20 cellular contexts compared by ENCODE assay signal in genomic region chr17:19304751-19305150, GRCh38. TPM values are rescaled to one million over a fixed set of nuclear protein-coding genes. Genes with fewer than 3 reads are reported as not detected.
DNase-seq lines count a peak whose midpoint lies in the region; ATAC-seq, FAIRE-seq and TF ChIP-seq lines count a peak whose summit lies in the region.
"Had no signal": no experiment of that assay in that cellular context is flagged by ENCODE, and none has a peak within 500 bp of the region (broad histone marks: within the 10 kb centered on the region; RNA-seq: fewer than 3 reads in every experiment).

No MANE protein-coding gene starts in this region.

- in situ Hi-C loops in IMR-90 (cut with MboI; ENCODE audit: low sequenced_read_pairs) = no loop called here

- H3K27ac ChIP-seq in IMR-90 (ENCODE audit: insufficient read depth, low read length) = no peak overlapping the region
- no peak overlapping the region for H3K27ac ChIP-seq in SU-DHL-6 (ENCODE audit: low read depth, low read length)
- peak overlapping the region in 2 of 3 donors; percentile 22 to 23 for H3K27ac ChIP-seq in right lobe of liver
- H3K27ac ChIP-seq in spleen = peak overlapping the region; percentile 13 to 82 (median 66)

- ATAC-seq in IMR-90 (ENCODE audit: low read depth) (no peak), right lobe of liver (no peak), HG03045 (IDR thresholded peaks at IDR 0.05; ENCODE audit: unreplicated experiment) (no peak)
- ATAC-seq: stimulated activated naive B cell treated with anti-CD40 and anti-IgM and Interleukin-4, amounts not matched to agents 10 μg/mL and 1 μg/mL and 100 μg/mL, for 72 hours; T-cell had no signal

- no peak for DNase-seq in IMR-90
- no peak for DNase-seq in right lobe of liver
- DNase-seq in spleen = peak; percentile 69
- DNase-seq in osteocyte (ENCODE audit: extremely low spot score, unreplicated experiment) = no peak
- DNase-seq in GM12892 (ENCODE audit: insufficient read length) = no peak
- DNase-seq in activated CD4-positive, alpha-beta T cell treated with anti-CD3 and anti-CD28 coated beads for 48 hours = no peak
- DNase-seq: cerebellar nuclear complex; GOT3; NCI-H1105 treated with DMSO at 0.1 percent for 48 hours; NCI-H510A treated with DMSO at 0.1 percent for 48 hours; stimulated activated naive B cell treated with anti-CD40 and anti-IgM and Interleukin-4, amounts not matched to agents 10 μg/mL and 1 μg/mL and 100 μg/mL, for 72 hours had no signal

- no peak overlapping the region for H3K4me3 Mint-ChIP-seq in osteocyte (ENCODE audit: unreplicated experiment)
- H3K4me3 Mint-ChIP-seq: activated CD4-positive, alpha-beta memory T cell treated with anti-CD3 and anti-CD28 coated beads, Interleukin-2, amount 10 ng/mL, durations not matched to agents 7 days and 5 days; mesothelial cell of epicardium; neural crest cell; T-cell; type B pancreatic cell had no signal

- no peak overlapping the region for H3K4me3 ChIP-seq in IMR-90 (ENCODE audit: insufficient read depth, low read depth, low read length)
- H3K4me3 ChIP-seq in SU-DHL-6 (ENCODE audit: insufficient read depth, low read length, poor library complexity, severe bottlenecking) = no peak overlapping the region
- H3K4me3 ChIP-seq in right lobe of liver = no peak overlapping the region
- H3K4me3 ChIP-seq in spleen = no peak overlapping the region

- dilution Hi-C loops in IMR-90 (cut with HindIII; ENCODE audit: low sequenced_read_pairs, unreplicated experiment) = no loop called here

- H3K4me1 ChIP-seq in IMR-90 (ENCODE audit: control insufficient read depth, insufficient read depth, low read length) (peaks cover 5% of the 10 kb centered on the region; the same call in 1 of the 2 replicates), right lobe of liver (peaks cover 0 to 14% (median 0%) of the 10 kb centered on the region in 4 donors), spleen (peaks cover 44 to 82% (median 63%) of the 10 kb centered on the region in 6 donors)

- POLR2A ChIA-PET in IMR-90 (lab: Charles Lee; ENCODE audit: unreplicated experiment) = no interaction called here

- H4K5ac ChIP-seq in IMR-90 (ENCODE audit: low read depth, low read length) = no peak overlapping the region

- peaks cover under 1% of the 10 kb centered on the region for H3K36me3 Mint-ChIP-seq in osteocyte (ENCODE audit: unreplicated experiment)
- H3K36me3 Mint-ChIP-seq: T-cell had no signal

- no peaks in the 10 kb centered on the region for H3K9me3 ChIP-seq in IMR-90 (ENCODE audit: control insufficient read depth, insufficient read depth, low read length)
- no peaks in the 10 kb centered on the region for H3K9me3 ChIP-seq in SU-DHL-6 (ENCODE audit: insufficient read depth, low read length)
- no peaks in the 10 kb centered on the region for H3K9me3 ChIP-seq in right lobe of liver
- H3K9me3 ChIP-seq in spleen = no peaks in the 10 kb centered on the region

- H4K20me1 ChIP-seq in IMR-90 (ENCODE audit: insufficient read depth, low read length) (peaks cover 32% of the 10 kb centered on the region), SU-DHL-6 (ENCODE audit: low read depth, low read length) (no peaks in the 10 kb centered on the region)

- H2AFZ ChIP-seq in IMR-90 (replicated peaks; ENCODE audit: low read length, poor library complexity) = peak overlapping the region; percentile 53
- no peak overlapping the region for H2AFZ ChIP-seq in SU-DHL-6 (ENCODE audit: low read depth, low read length, severe bottlenecking)

- H2BK5ac ChIP-seq in IMR-90 (ENCODE audit: low read depth, low read length, poor library complexity, severe bottlenecking) = no peak overlapping the region

- H3K79me1 ChIP-seq in IMR-90 (ENCODE audit: low read depth in 1 of 2, low read length in 2 of 2) = peaks cover 32 to 91% of the 10 kb centered on the region in 2 experiments

- H3K79me2 ChIP-seq in SU-DHL-6 (ENCODE audit: insufficient read depth, low read length) = no peaks in the 10 kb centered on the region

- 100% methylated on average over 2 of the region's 5 CpGs; no CpG with 5 or more reads in 1 of the 2 experiments for WGBS in IMR-90 (ENCODE audit: extremely low coverage in 2 of 2, insufficient read length in 1 of 2), 2 experiments
- 97% methylated on average over 4 of the region's 5 CpGs for WGBS in right lobe of liver (ENCODE audit: insufficient coverage, low coverage, low lambda C conversion rate, missing lambda C conversion rate)
- 82 to 93% (median 87%) methylated on average over 5 of the region's 5 CpGs for WGBS in spleen, 5 donors

- H3K27me3 ChIP-seq in IMR-90 (ENCODE audit: control insufficient read depth, insufficient read depth, low read length) = no peaks in the 10 kb centered on the region
- H3K27me3 ChIP-seq in SU-DHL-6 (ENCODE audit: low read length) = no peaks in the 10 kb centered on the region
- H3K27me3 ChIP-seq in right lobe of liver = no peaks in the 10 kb centered on the region
- H3K27me3 ChIP-seq in spleen (replicated peaks in 1 of 7) = peaks cover 0 to 39% (median 0%) of the 10 kb centered on the region in 7 donors

- H3K27ac Mint-ChIP-seq in osteocyte (ENCODE audit: unreplicated experiment) = no peak overlapping the region
- H3K27ac Mint-ChIP-seq: mesothelial cell of epicardium, T-cell, type B pancreatic cell had no signal

- H2AK5ac ChIP-seq in IMR-90 (ENCODE audit: low read depth, low read length) = peak overlapping the region; percentile 41; the same call in 1 of the 2 replicates

- CTCF ChIA-PET in IMR-90 (lab: Yijun Ruan, JAX) = no interaction called here

- peak overlapping the region; percentile 89 for H2AK9ac ChIP-seq in IMR-90 (replicated peaks; ENCODE audit: low read depth, low read length, poor library complexity)

- no peak overlapping the region for H3K9ac ChIP-seq in IMR-90 (ENCODE audit: low read depth, low read length)
- no peak overlapping the region for H3K9ac ChIP-seq in SU-DHL-6 (ENCODE audit: low read length)

- TF ChIP-seq POLR2A in IMR-90 (IDR thresholded peaks at IDR 0.05; ENCODE audit: low read depth, low read length) (no peak), right lobe of liver (IDR thresholded peaks at IDR 0.05) (no peak), spleen (IDR thresholded peaks at IDR 0.05) (no peak), GM12892 (IDR thresholded peaks at IDR 0.05; ENCODE audit: low read depth, low read length) (no peak)

- no peak overlapping the region for H3K56ac ChIP-seq in IMR-90 (ENCODE audit: extremely low read depth, insufficient read depth, low read length)

- H3K27me3 Mint-ChIP-seq in osteocyte (ENCODE audit: unreplicated experiment) = no peaks in the 10 kb centered on the region
- H3K27me3 Mint-ChIP-seq: type B pancreatic cell had no signal

- intact Hi-C loops in IMR-90 (cut with micrococcal nuclease) (no loop called here), right lobe of liver (cut with DNase I) (no loop called here), spleen (cut with DNase I; ENCODE audit: low total_unique reads) (no loop called here)

- H3K4me2 ChIP-seq in IMR-90 (ENCODE audit: low read depth, low read length) (no peak overlapping the region), SU-DHL-6 (ENCODE audit: low read depth, low read length, poor library complexity, severe bottlenecking) (peak overlapping the region; percentile 9)

- peaks cover 10% of the 10 kb centered on the region for H3F3A ChIP-seq in SU-DHL-6 (ENCODE audit: insufficient read depth)

- peak overlapping the region; percentile 75 for H3K14ac ChIP-seq in IMR-90 (replicated peaks; ENCODE audit: low read depth, low read length)

- H2BK20ac ChIP-seq in IMR-90 (ENCODE audit: low read depth, low read length) = no peak overlapping the region

- H3K36me3 ChIP-seq in IMR-90 (ENCODE audit: control insufficient read depth, insufficient read depth, low read length) (peaks cover 16% of the 10 kb centered on the region), SU-DHL-6 (ENCODE audit: low read length) (no peaks in the 10 kb centered on the region), right lobe of liver (no peaks in the 10 kb centered on the region), spleen (peaks cover 0 to 2% (median 0%) of the 10 kb centered on the region in 6 donors)

- H4K8ac ChIP-seq in IMR-90 (ENCODE audit: low read depth in 2 of 2, low read length in 2 of 2) = peak overlapping the region in 1 of 2 experiments; percentile 58; a peak in 1 of 4 replicates

- H3K23ac ChIP-seq in IMR-90 (ENCODE audit: low read depth, low read length) = no peak overlapping the region

- BruUV-seq in IMR-90 (replicated peaks; lab: Mats Ljungman, UMichigan) = no TSS peak

- FAIRE-seq in GM12892 (lab: Jason Lieb, UNC) = no peak
- FAIRE-seq: endometrium, islet of Langerhans had no signal

- 0 out of 2 replicates have a peak overlapping the region, but pooled peaks have one; percentile 36 for H3K4ac ChIP-seq in IMR-90 (ENCODE audit: low read depth, low read length)

- H3K4me1 Mint-ChIP-seq in osteocyte (ENCODE audit: unreplicated experiment) = peaks cover 5% of the 10 kb centered on the region

- H3K9me1 ChIP-seq in IMR-90 (ENCODE audit: insufficient read depth, low read length) = peaks cover 41% of the 10 kb centered on the region

- H2BK120ac ChIP-seq in IMR-90 (ENCODE audit: low read depth, low read length) = no peak overlapping the region

- no peak overlapping the region for H3K18ac ChIP-seq in IMR-90 (ENCODE audit: low read depth, low read length)

- no peaks in the 10 kb centered on the region for H3K9me2 ChIP-seq in SU-DHL-6 (replicated peaks; ENCODE audit: insufficient read depth, low read length)

- no peak for TF ChIP-seq CTCF in IMR-90 (conservative IDR thresholded peaks at IDR 0.05; ENCODE audit: low read depth, low read length)
- no peak for TF ChIP-seq CTCF in SU-DHL-6 (IDR thresholded peaks at IDR 0.05; ENCODE audit: insufficient read depth, low read length, poor library complexity, severe bottlenecking)
- no peak for TF ChIP-seq CTCF in right lobe of liver (IDR thresholded peaks at IDR 0.05)
- no peak for TF ChIP-seq CTCF in spleen (IDR thresholded peaks at IDR 0.05 in 8 of 11, conservative IDR thresholded peaks at IDR 0.05 in 3 of 11)
- no peak for TF ChIP-seq CTCF in osteocyte (IDR thresholded peaks at IDR 0.05)

- no peak overlapping the region for H4K91ac ChIP-seq in IMR-90 (ENCODE audit: insufficient read depth, low read depth, low read length)

- no peak overlapping the region for H2BK15ac ChIP-seq in IMR-90 (ENCODE audit: low read depth, low read length)

- TF ChIP-seq RAD21 in IMR-90 (IDR thresholded peaks at IDR 0.05; ENCODE audit: low read length) = no peak

- no peaks in the 10 kb centered on the region for H3K9me3 Mint-ChIP-seq in osteocyte (ENCODE audit: unreplicated experiment)
- H3K9me3 Mint-ChIP-seq: activated CD4-positive, alpha-beta memory T cell treated with anti-CD3 and anti-CD28 coated beads, Interleukin-2, amount 10 ng/mL, durations not matched to agents 7 days and 5 days; mesothelial cell of epicardium; neural crest cell; stimulated activated naive B cell treated with anti-CD40 and anti-IgM and Interleukin-4, amounts not matched to agents 10 μg/mL and 1 μg/mL and 100 μg/mL, for 72 hours; T-cell; type B pancreatic cell had no signal

RNA-seq across cellular contexts. Expression of gene B9D1, which starts 57.8 kb away (rescaled TPM):
- total RNA-seq in IMR-90 (2012; rRNA removed) (23.3 and 42.5 TPM in 2 replicates), right lobe of liver (10 to 100 TPM in 2 of 6 experiments, 1 to 10 TPM in 4; 2.3 to 27.9 (median 5.7) TPM), spleen (10 to 100 TPM in 1 of 7 donors, 1 to 10 TPM in 6; 6.4 to 14.1 (median 7.3) TPM), osteocyte (15.8 and 16.5 TPM in 2 replicates)
- polyA plus RNA-seq in IMR-90 (2012; rRNA removed) (43.8 and 54.9 TPM in 2 replicates), spleen (1 to 10 TPM; 4.3 to 8.1 (median 5.8) TPM)
- 53.7 and 71.4 TPM in 2 replicates for polyA plus RNA-seq in IMR-90 (2012; cell fraction: cytosol; rRNA removed)
- polyA plus RNA-seq in IMR-90 (2012; cell fraction: nucleus; rRNA removed; ENCODE audit: low replicate concordance) = 30.7 and 46.9 TPM in 2 replicates
- polyA plus RNA-seq in GM12892 (2012; ENCODE audit: missing spikeins) = 10.8 TPM

Comparison
In these comparisons a context has a peak if more than half of its experiments do, and no peak if none do; other contexts are left out.
1. H3K27ac ChIP-seq: peak in right lobe of liver (2 of 3) and spleen (8 of 8); none in IMR-90 (single experiment) and SU-DHL-6 (single experiment).